8 cellular contexts compared by ENCODE assay signal in genomic region chr19:50331187-50332013, GRCh38. TPM values are rescaled to one million over a fixed set of nuclear protein-coding genes. Genes with fewer than 3 reads are reported as not detected.
DNase-seq lines count a peak whose midpoint lies in the region; ATAC-seq and TF ChIP-seq lines count a peak whose summit lies in the region.

No MANE protein-coding gene starts in this region.

- peak overlapping the region; percentile 81 for H3K4me3 Mint-ChIP-seq in activated CD8-positive, alpha-beta memory T cell treated with anti-CD3 and anti-CD28 coated beads, Interleukin-2, amount 10 ng/mL, durations not matched to agents 7 days and 5 days

- H3K9ac ChIP-seq in iPS-18a (ENCODE audit: low read length), result peak overlapping the region; percentile 90

- intact Hi-C loops in stomach (cut with DNase I; ENCODE audit: low total_unique reads), result no loop called here

- peaks cover 69% of the 10 kb centered on the region for H3K4me1 Mint-ChIP-seq in activated CD8-positive, alpha-beta memory T cell treated with anti-CD3 and anti-CD28 coated beads, Interleukin-2, amount 10 ng/mL, durations not matched to agents 7 days and 5 days

- H3K36me3 Mint-ChIP-seq in activated CD8-positive, alpha-beta memory T cell treated with anti-CD3 and anti-CD28 coated beads, Interleukin-2, amount 10 ng/mL, durations not matched to agents 7 days and 5 days, result peaks cover 10% of the 10 kb centered on the region

- TF ChIP-seq EP300 in stomach (IDR thresholded peaks at IDR 0.05), result no peak

- H3K4me1 ChIP-seq in SJCRH30 (no peaks in the 10 kb centered on the region), iPS-18a (ENCODE audit: control insufficient read depth, low read depth, low read length) (peaks cover 20% of the 10 kb centered on the region), stomach (peaks cover 24 to 65% (median 54%) of the 10 kb centered on the region in 4 donors)

- no peak overlapping the region for H3K27ac ChIP-seq in SJCRH30
- no peak overlapping the region for H3K27ac ChIP-seq in iPS-18a (ENCODE audit: low read length)
- H3K27ac ChIP-seq in stomach, result peak overlapping the region in 3 of 5 donors; percentile 42 to 78 (median 71)

- no peak for TF ChIP-seq CTCF in stomach (IDR thresholded peaks at IDR 0.05)

- H3K27me3 Mint-ChIP-seq in activated CD8-positive, alpha-beta memory T cell treated with anti-CD3 and anti-CD28 coated beads, Interleukin-2, amount 10 ng/mL, durations not matched to agents 7 days and 5 days, result peaks cover 50% of the 10 kb centered on the region

- H3K27ac Mint-ChIP-seq in activated CD8-positive, alpha-beta memory T cell treated with anti-CD3 and anti-CD28 coated beads, Interleukin-2, amount 10 ng/mL, durations not matched to agents 7 days and 5 days, result peak overlapping the region; percentile 80

- WGBS in stomach, 5 donors, result 15 to 22% (median 18%) methylated on average over 10 of the region's 10 CpGs

- ATAC-seq in activated CD8-positive, alpha-beta memory T cell treated with anti-CD3 and anti-CD28 coated beads, Interleukin-2, amount 10 ng/mL, durations not matched to agents 7 days and 5 days, result no peak
- ATAC-seq in GM18502 (IDR thresholded peaks at IDR 0.05; ENCODE audit: poor library complexity, unreplicated experiment), result no peak

- no peaks in the 10 kb centered on the region for H3K9me3 ChIP-seq in SJCRH30 (replicated peaks)
- H3K9me3 ChIP-seq in iPS-18a (ENCODE audit: control insufficient read depth, low read depth, low read length), result no peaks in the 10 kb centered on the region
- H3K9me3 ChIP-seq in stomach, result peaks cover 0 to 5% (median 0%) of the 10 kb centered on the region in 4 donors

- CTCF ChIA-PET in activated CD8-positive, alpha-beta memory T cell treated with anti-CD3 and anti-CD28 coated beads, Interleukin-2, amount 10 ng/mL, durations not matched to agents 7 days and 5 days (lab: Charles Lee), result interaction anchor here (3.2 kb wide), 1 partner anchor 26 kb away, joined by 17 read pairs; no protein-coding TSS in a partner anchor

- no peaks in the 10 kb centered on the region for H3K27me3 ChIP-seq in SJCRH30
- peaks cover 20% of the 10 kb centered on the region for H3K27me3 ChIP-seq in iPS-18a (ENCODE audit: control insufficient read depth, insufficient read depth, low read length)
- H3K27me3 ChIP-seq in stomach, result peaks cover 10 to 87% (median 84%) of the 10 kb centered on the region in 3 donors

- H3K36me3 ChIP-seq in SJCRH30 (no peaks in the 10 kb centered on the region), iPS-18a (ENCODE audit: control insufficient read depth, low read depth, low read length) (no peaks in the 10 kb centered on the region), stomach (no peaks in the 10 kb centered on the region)

- H3K4me3 ChIP-seq in SJCRH30, result peak overlapping the region; percentile 52
- H3K4me3 ChIP-seq in iPS-18a (ENCODE audit: low read length), result peak overlapping the region; percentile 90
- H3K4me3 ChIP-seq in stomach, result peak overlapping the region; percentile 26 to 39 (median 31)

- no peak for DNase-seq in activated CD8-positive, alpha-beta memory T cell treated with anti-CD3 and anti-CD28 coated beads, Interleukin-2, amount 10 ng/mL, durations not matched to agents 7 days and 5 days
- DNase-seq in activated CD8-positive, alpha-beta memory T cell treated with anti-CD3 and anti-CD28 coated beads for 24 hours, result no peak
- DNase-seq in SJCRH30, result no peak
- no peak for DNase-seq in stomach
- DNase-seq in LoVo (ENCODE audit: low spot score), result no peak
- DNase-seq in SIG-M5 (lab: John Stamatoyannopoulos, UW), result no peak

- H3K9me3 Mint-ChIP-seq in activated CD8-positive, alpha-beta memory T cell treated with anti-CD3 and anti-CD28 coated beads, Interleukin-2, amount 10 ng/mL, durations not matched to agents 7 days and 5 days (ENCODE audit: low read depth), result no peaks in the 10 kb centered on the region

- no peak for TF ChIP-seq POLR2A in stomach (IDR thresholded peaks at IDR 0.05)

RNA-seq across cellular contexts. Expression of gene KCNC3, which starts 2.2 kb away (rescaled TPM):
- total RNA-seq in activated CD8-positive, alpha-beta memory T cell treated with anti-CD3 and anti-CD28 coated beads, Interleukin-2, amount 10 ng/mL, durations not matched to agents 7 days and 5 days, result 1 to 10 TPM; 1.3 to 2.3 TPM
- 1.1 and 1.2 TPM in 2 replicates for total RNA-seq in SJCRH30 (2014; rRNA removed; shearing (Covaris generic))
- total RNA-seq in stomach, result 1 to 10 TPM in 2 of 5 donors, under 1 TPM in 2, not detected in 1; 0.37 to 2.3 (median 0.95) TPM
- under 1 TPM in 2 of 3 donors, not detected in 1; 0.25 to 0.31 TPM for polyA plus RNA-seq in stomach

RNA-seq across cellular contexts. Expression of gene NAPSA, which starts 34.0 kb away (rescaled TPM):
- total RNA-seq in activated CD8-positive, alpha-beta memory T cell treated with anti-CD3 and anti-CD28 coated beads, Interleukin-2, amount 10 ng/mL, durations not matched to agents 7 days and 5 days, result 1 to 10 TPM; 5.3 to 8.8 TPM
- total RNA-seq in SJCRH30 (2014; rRNA removed; shearing (Covaris generic)), result 0.08 and 0.18 TPM in 2 replicates
- total RNA-seq in stomach, result 10 to 100 TPM in 1 of 5 donors, 1 to 10 TPM in 1, under 1 TPM in 1, not detected in 2; 0.18 to 87.5 (median 1.2) TPM
- polyA plus RNA-seq in stomach, result 1 to 10 TPM in 2 of 3 donors, under 1 TPM in 1; 0.50 to 2.8 (median 2.6) TPM

RNA-seq across cellular contexts. Expression of gene NR1H2, which starts 44.9 kb away (rescaled TPM):
- total RNA-seq in activated CD8-positive, alpha-beta memory T cell treated with anti-CD3 and anti-CD28 coated beads, Interleukin-2, amount 10 ng/mL, durations not matched to agents 7 days and 5 days, result 10 to 100 TPM; 62.2 to 69.8 TPM
- total RNA-seq in SJCRH30 (2014; rRNA removed; shearing (Covaris generic)), result 22.3 and 22.6 TPM in 2 replicates
- total RNA-seq in stomach, result 100 to 1,000 TPM in 3 of 5 donors, 10 to 100 TPM in 2; 47.4 to 241 (median 110) TPM
- 10 to 100 TPM; 55.2 to 70.4 (median 60.5) TPM for polyA plus RNA-seq in stomach

RNA-seq across cellular contexts. Expression of gene POLD1, which starts 52.7 kb away (rescaled TPM):
- 100 to 1,000 TPM; 158 to 215 TPM for total RNA-seq in activated CD8-positive, alpha-beta memory T cell treated with anti-CD3 and anti-CD28 coated beads, Interleukin-2, amount 10 ng/mL, durations not matched to agents 7 days and 5 days
- 74.4 and 75.2 TPM in 2 replicates for total RNA-seq in SJCRH30 (2014; rRNA removed; shearing (Covaris generic))
- total RNA-seq in stomach, result 10 to 100 TPM; 11.4 to 98.0 (median 17.9) TPM
- 10 to 100 TPM; 29.3 to 45.3 (median 35.2) TPM for polyA plus RNA-seq in stomach

Comparison
In these comparisons a context has a peak if more than half of its experiments do, and no peak if none do; other contexts are left out.
1. H3K27ac ChIP-seq: peak in stomach (3 of 5); none in SJCRH30 (single experiment) and iPS-18a (single experiment).
2. H3K4me3 ChIP-seq: peak in every context shown above with its lines; median percentile 90 in iPS-18a; 52 in SJCRH30; 31 in stomach.